ENCODE assay signal across 1 cellular context in the genomic region with DNA sequence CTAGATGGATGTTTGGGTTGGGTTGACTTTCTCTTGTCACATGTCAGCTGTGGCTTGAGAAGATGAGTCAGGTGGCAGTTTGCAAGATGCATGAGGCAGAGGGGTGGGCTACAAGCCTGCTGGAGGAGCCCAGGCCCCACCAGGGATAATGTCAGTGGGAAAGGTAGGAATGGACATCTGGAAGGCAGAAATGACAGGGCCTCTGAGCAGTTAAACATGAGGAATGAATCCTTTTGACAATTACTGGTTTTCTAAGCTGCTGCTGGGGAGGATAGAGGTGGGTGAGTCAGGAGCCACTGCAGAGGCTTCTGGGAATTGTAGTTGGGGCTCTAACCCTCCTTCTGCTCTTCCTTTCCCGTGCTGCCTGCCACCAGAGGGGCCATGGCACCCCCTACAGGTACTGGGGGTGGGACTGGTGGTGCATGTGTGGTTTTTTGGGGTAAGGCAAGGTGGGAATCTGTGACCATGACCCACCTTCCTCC.
TF ChIP-seq lines count a peak whose summit lies in the region.

No MANE protein-coding gene starts in this region.

TF ChIP-seq in HCT116, 20 proteins besides CTCF, POLR2A, EP300 and RAD21:
- no peak for TF ChIP-seq EZH2phosphoT487 (IDR thresholded peaks at IDR 0.05; ENCODE audit: borderline replicate concordance)
- no peak for TF ChIP-seq YY1 (IDR thresholded peaks at IDR 0.05; ENCODE audit: extremely low read depth, insufficient replicate concordance, low read depth, low read length)
- no peak for TF ChIP-seq SP1 (IDR thresholded peaks at IDR 0.05; ENCODE audit: low read depth)
- TF ChIP-seq, protein P1, sequence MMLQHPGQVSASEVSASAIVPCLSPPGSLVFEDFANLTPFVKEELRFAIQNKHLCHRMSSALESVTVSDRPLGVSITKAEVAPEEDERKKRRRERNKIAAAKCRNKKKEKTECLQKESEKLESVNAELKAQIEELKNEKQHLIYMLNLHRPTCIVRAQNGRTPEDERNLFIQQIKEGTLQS (IDR thresholded peaks at IDR 0.05), result no peak
- TF ChIP-seq, protein P2, sequence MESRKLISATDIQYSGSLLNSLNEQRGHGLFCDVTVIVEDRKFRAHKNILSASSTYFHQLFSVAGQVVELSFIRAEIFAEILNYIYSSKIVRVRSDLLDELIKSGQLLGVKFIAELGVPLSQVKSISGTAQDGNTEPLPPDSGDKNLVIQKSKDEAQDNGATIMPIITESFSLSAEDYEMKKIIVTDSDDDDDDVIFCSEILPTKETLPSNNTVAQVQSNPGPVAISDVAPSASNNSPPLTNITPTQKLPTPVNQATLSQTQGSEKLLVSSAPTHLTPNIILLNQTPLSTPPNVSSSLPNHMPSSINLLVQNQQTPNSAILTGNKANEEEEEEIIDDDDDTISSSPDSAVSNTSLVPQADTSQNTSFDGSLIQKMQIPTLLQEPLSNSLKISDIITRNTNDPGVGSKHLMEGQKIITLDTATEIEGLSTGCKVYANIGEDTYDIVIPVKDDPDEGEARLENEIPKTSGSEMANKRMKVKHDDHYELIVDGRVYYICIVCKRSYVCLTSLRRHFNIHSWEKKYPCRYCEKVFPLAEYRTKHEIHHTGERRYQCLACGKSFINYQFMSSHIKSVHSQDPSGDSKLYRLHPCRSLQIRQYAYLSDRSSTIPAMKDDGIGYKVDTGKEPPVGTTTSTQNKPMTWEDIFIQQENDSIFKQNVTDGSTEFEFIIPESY (IDR thresholded peaks at IDR 0.05; ENCODE audit: extremely low read depth, insufficient replicate concordance, low read length), result no peak
- TF ChIP-seq ELF1 (IDR thresholded peaks at IDR 0.05; ENCODE audit: borderline replicate concordance, low read depth), result no peak
- TF ChIP-seq CEBPB (IDR thresholded peaks at IDR 0.05; ENCODE audit: low read depth), result no peak
- no peak for TF ChIP-seq SIN3A (IDR thresholded peaks at IDR 0.05; ENCODE audit: low read depth)
- no peak for TF ChIP-seq POLR2AphosphoS5 (IDR thresholded peaks at IDR 0.05; ENCODE audit: low read depth, low read length)
- TF ChIP-seq ZNF274 (IDR thresholded peaks at IDR 0.05; ENCODE audit: low read depth, low read length), result no peak
- TF ChIP-seq, protein P3, sequence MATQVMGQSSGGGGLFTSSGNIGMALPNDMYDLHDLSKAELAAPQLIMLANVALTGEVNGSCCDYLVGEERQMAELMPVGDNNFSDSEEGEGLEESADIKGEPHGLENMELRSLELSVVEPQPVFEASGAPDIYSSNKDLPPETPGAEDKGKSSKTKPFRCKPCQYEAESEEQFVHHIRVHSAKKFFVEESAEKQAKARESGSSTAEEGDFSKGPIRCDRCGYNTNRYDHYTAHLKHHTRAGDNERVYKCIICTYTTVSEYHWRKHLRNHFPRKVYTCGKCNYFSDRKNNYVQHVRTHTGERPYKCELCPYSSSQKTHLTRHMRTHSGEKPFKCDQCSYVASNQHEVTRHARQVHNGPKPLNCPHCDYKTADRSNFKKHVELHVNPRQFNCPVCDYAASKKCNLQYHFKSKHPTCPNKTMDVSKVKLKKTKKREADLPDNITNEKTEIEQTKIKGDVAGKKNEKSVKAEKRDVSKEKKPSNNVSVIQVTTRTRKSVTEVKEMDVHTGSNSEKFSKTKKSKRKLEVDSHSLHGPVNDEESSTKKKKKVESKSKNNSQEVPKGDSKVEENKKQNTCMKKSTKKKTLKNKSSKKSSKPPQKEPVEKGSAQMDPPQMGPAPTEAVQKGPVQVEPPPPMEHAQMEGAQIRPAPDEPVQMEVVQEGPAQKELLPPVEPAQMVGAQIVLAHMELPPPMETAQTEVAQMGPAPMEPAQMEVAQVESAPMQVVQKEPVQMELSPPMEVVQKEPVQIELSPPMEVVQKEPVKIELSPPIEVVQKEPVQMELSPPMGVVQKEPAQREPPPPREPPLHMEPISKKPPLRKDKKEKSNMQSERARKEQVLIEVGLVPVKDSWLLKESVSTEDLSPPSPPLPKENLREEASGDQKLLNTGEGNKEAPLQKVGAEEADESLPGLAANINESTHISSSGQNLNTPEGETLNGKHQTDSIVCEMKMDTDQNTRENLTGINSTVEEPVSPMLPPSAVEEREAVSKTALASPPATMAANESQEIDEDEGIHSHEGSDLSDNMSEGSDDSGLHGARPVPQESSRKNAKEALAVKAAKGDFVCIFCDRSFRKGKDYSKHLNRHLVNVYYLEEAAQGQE (IDR thresholded peaks at IDR 0.05; ENCODE audit: low read depth), result no peak
- TF ChIP-seq TCF7L2 (IDR thresholded peaks at IDR 0.05; ENCODE audit: borderline replicate concordance, extremely low read depth, insufficient read depth, insufficient read length), result no peak
- no peak for TF ChIP-seq EGR1 (IDR thresholded peaks at IDR 0.05; ENCODE audit: low read depth)
- TF ChIP-seq FOSL1 (IDR thresholded peaks at IDR 0.05; ENCODE audit: low read depth), result no peak
TF ChIP-seq in HCT116: peak in this region for 0.
